20 cellular contexts compared by ENCODE assay signal in genomic region chr5:80282054-80282453, GRCh38. TPM values are rescaled to one million over a fixed set of nuclear protein-coding genes. Genes with fewer than 3 reads are reported as not detected.
"Had no signal": no experiment of that assay in that cellular context is flagged by ENCODE, and none has a peak within 500 bp of the region (broad histone marks: within the 10 kb centered on the region; RNA-seq: fewer than 3 reads in every experiment).

No MANE protein-coding gene starts in this region.

- H3K36me3 Mint-ChIP-seq: activated naive CD8-positive, alpha-beta T cell treated with anti-CD3 and anti-CD28 coated beads for 36 hours; naive B cell; neural progenitor cell had no signal

- H3K27ac ChIP-seq: brain microvascular endothelial cell, neural progenitor cell, ovary had no signal

- H3K4me3 Mint-ChIP-seq: activated naive CD8-positive, alpha-beta T cell treated with anti-CD3 and anti-CD28 coated beads for 36 hours; activated T-cell treated with anti-CD3 and anti-CD28 coated beads, Interleukin-2, amount 50 U/mL, for 24 hours; naive B cell; neural progenitor cell had no signal

- H3K27me3 ChIP-seq: brain microvascular endothelial cell, neural progenitor cell, ovary had no signal

- H3K9me3 ChIP-seq: ovary had no signal

- DNase-seq: activated CD4-positive, alpha-beta T cell treated with anti-CD3 and anti-CD28 coated beads, Interleukin-2, amount 50 U/mL, for 48 hours; activated CD4-positive, CD25-positive, alpha-beta regulatory T cell treated with anti-CD3 and anti-CD28 coated beads, Interleukin-2, amount 50 U/mL, for 72 hours; activated effector memory CD4-positive, alpha-beta T cell treated with anti-CD3 and anti-CD28 coated beads, Interleukin-2, amount 50 U/mL, for 16 hours; activated naive CD8-positive, alpha-beta T cell treated with anti-CD3 and anti-CD28 coated beads for 36 hours; activated T-cell treated with anti-CD3 and anti-CD28 coated beads, Interleukin-2, amount 50 U/mL, for 24 hours; anterior cingulate cortex; brain microvascular endothelial cell; effector CD8-positive, alpha-beta T cell; foreskin melanocyte; head of caudate nucleus; naive B cell; ovary; stimulated activated CD4-positive, alpha-beta T cell treated with anti-CD3 and anti-CD28 coated beads, Interleukin-12 subunit alpha, Interleukin-12 subunit beta, amount 100 ng/mL, for 4 hours; stimulated activated CD4-positive, alpha-beta T cell treated with anti-CD3 and anti-CD28 coated beads, Interleukin-2, amount 100 ng/mL, for 24 hours had no signal

- H3K4me3 ChIP-seq: lung, neural progenitor cell, ovary had no signal

- H2AFZ ChIP-seq: neural progenitor cell had no signal

- H3K27me3 Mint-ChIP-seq: activated naive CD8-positive, alpha-beta T cell treated with anti-CD3 and anti-CD28 coated beads for 36 hours; activated T-cell treated with anti-CD3 and anti-CD28 coated beads, Interleukin-2, amount 50 U/mL, for 24 hours; naive B cell had no signal

- H3K27ac Mint-ChIP-seq: activated naive CD8-positive, alpha-beta T cell treated with anti-CD3 and anti-CD28 coated beads for 36 hours; activated T-cell treated with anti-CD3 and anti-CD28 coated beads, Interleukin-2, amount 50 U/mL, for 24 hours; neural progenitor cell had no signal

- H3K9me3 Mint-ChIP-seq: activated T-cell treated with anti-CD3 and anti-CD28 coated beads, Interleukin-2, amount 50 U/mL, for 24 hours; neural progenitor cell had no signal

- H3K4me2 ChIP-seq: neural progenitor cell had no signal

- H3K36me3 ChIP-seq: brain microvascular endothelial cell, neural progenitor cell, ovary had no signal

RNA-seq across cellular contexts. Expression of gene SPZ1, which starts 37.7 kb away (rescaled TPM):
- total RNA-seq: activated naive CD8-positive, alpha-beta T cell treated with anti-CD3 and anti-CD28 coated beads for 36 hours; endothelial cell of umbilical vein; lung; ovary; pulmonary artery endothelial cell; ureter had no signal
- polyA plus RNA-seq: endothelial cell of umbilical vein, lung, ovary, thymus had no signal
